In genomic region chr2:54545700-54546450, GRCh38 we compare ENCODE assay signal across 10 cellular contexts.
A peak's percentile ranks its signal among the peaks of the same experiment; 100 is the strongest.
DNase-seq lines count a peak whose midpoint lies in the region; ATAC-seq and TF ChIP-seq lines count a peak whose summit lies in the region.
"Had no signal": no experiment of that assay in that cellular context is flagged by ENCODE, and none has a peak within 500 bp of the region (broad histone marks: within the 10 kb centered on the region; RNA-seq: fewer than 3 reads in every experiment).

No MANE protein-coding gene starts in this region.

- H3K4me2 ChIP-seq in hepatocyte = peak overlapping the region; percentile 53

- no peaks in the 10 kb centered on the region; the same call in 1 of the 2 replicates for H3K36me3 ChIP-seq in ACC112 (ENCODE audit: insufficient read depth, low read length)
- H3K36me3 ChIP-seq in hepatocyte (replicated peaks; ENCODE audit: insufficient read depth, low read depth) = no peaks in the 10 kb centered on the region
- no peaks in the 10 kb centered on the region for H3K36me3 ChIP-seq in brain microvascular endothelial cell (replicated peaks)
- H3K36me3 ChIP-seq: ascending aorta had no signal

- no peak overlapping the region for H2AFZ ChIP-seq in ACC112 (ENCODE audit: low read length, unreplicated experiment)
- no peak overlapping the region for H2AFZ ChIP-seq in hepatocyte

- H3K27ac ChIP-seq in ACC112 (ENCODE audit: low read depth, low read length) (peak overlapping the region; percentile 27; the same call in 1 of the 2 replicates), hepatocyte (peak overlapping the region; percentile 92), brain microvascular endothelial cell (no peak overlapping the region)
- H3K27ac ChIP-seq: ascending aorta, HL-60 had no signal

- H3K4me3 ChIP-seq in ACC112 (ENCODE audit: low read depth, low read length) (no peak overlapping the region), hepatocyte (no peak overlapping the region), brain microvascular endothelial cell (ENCODE audit: low read depth, low read length) (no peak overlapping the region)
- H3K4me3 ChIP-seq: ascending aorta had no signal

- DNase-seq in NCI-H69 (lab: John Stamatoyannopoulos, UW) (peak; percentile 24), hepatocyte (ENCODE audit: low spot score) (peak; percentile 78), brain microvascular endothelial cell (no peak), GM10248 (ENCODE audit: extremely low spot score) (no peak)
- no peak for DNase-seq in stimulated activated naive CD4-positive, alpha-beta T cell treated with Interleukin-2 at 50 U/mL for 16 hours (lab: John Stamatoyannopoulos, UW)

- H3K4me1 ChIP-seq in ACC112 (ENCODE audit: control insufficient read depth, insufficient read depth, low read length, unreplicated experiment) (peaks cover 9% of the 10 kb centered on the region), hepatocyte (ENCODE audit: insufficient read depth) (peaks cover 41% of the 10 kb centered on the region)

- H3K27me3 ChIP-seq in ACC112 (ENCODE audit: insufficient read depth, low read length) (no peaks in the 10 kb centered on the region), hepatocyte (no peaks in the 10 kb centered on the region), brain microvascular endothelial cell (replicated peaks) (no peaks in the 10 kb centered on the region)
- H3K27me3 ChIP-seq: ascending aorta had no signal

- no peak for TF ChIP-seq CTCF in hepatocyte (IDR thresholded peaks at IDR 0.05; ENCODE audit: poor library complexity)
- no peak for TF ChIP-seq CTCF in brain microvascular endothelial cell (IDR thresholded peaks at IDR 0.05; ENCODE audit: low read depth, low read length, missing control alignments)
- TF ChIP-seq CTCF in GM10248 (IDR thresholded peaks at IDR 0.05; ENCODE audit: control extremely low read depth, extremely low read depth, low read depth, missing control alignments) = no peak

- WGBS in hepatocyte (ENCODE audit: low lambda C conversion rate, missing lambda C conversion rate) = 47% methylated on average over 3 of the region's 3 CpGs

- H3K9me3 ChIP-seq in hepatocyte (ENCODE audit: low read depth) = no peaks in the 10 kb centered on the region
- H3K9me3 ChIP-seq: ascending aorta had no signal

- POLR2A ChIA-PET in GM10248 (lab: Yijun Ruan, JAX) = no interaction called here

- CTCF ChIA-PET in GM10248 (lab: Yijun Ruan, JAX) = no interaction called here

- H3K9me2 ChIP-seq in hepatocyte (replicated peaks; ENCODE audit: insufficient read depth) = no peaks in the 10 kb centered on the region

- in situ Hi-C loops in brain microvascular endothelial cell (cut with HindIII; ENCODE audit: low pct_ligation_motif_present, low sequenced_read_pairs) = no loop called here

- no peaks in the 10 kb centered on the region for H4K20me1 ChIP-seq in hepatocyte (ENCODE audit: insufficient read depth, poor library complexity, severe bottlenecking)

- ATAC-seq in GM21423 (IDR thresholded peaks at IDR 0.05; ENCODE audit: unreplicated experiment) (peak; percentile 75), GM18858 (IDR thresholded peaks at IDR 0.05; ENCODE audit: unreplicated experiment) (no peak)

- H3K79me2 ChIP-seq in ACC112 (ENCODE audit: control insufficient read depth, insufficient read depth, low read length, unreplicated experiment) (peaks cover 63% of the 10 kb centered on the region), hepatocyte (peaks cover 79% of the 10 kb centered on the region)

Comparison
In these comparisons a context has a peak if more than half of its experiments do, and no peak if none do; other contexts are left out.
1. DNase-seq: peak in NCI-H69 (single experiment) and hepatocyte (single experiment); none in brain microvascular endothelial cell (single experiment), GM10248 (single experiment) and stimulated activated naive CD4-positive, alpha-beta T cell treated with Interleukin-2 at 50 U/mL for 16 hours (single experiment).